In the genomic region with DNA sequence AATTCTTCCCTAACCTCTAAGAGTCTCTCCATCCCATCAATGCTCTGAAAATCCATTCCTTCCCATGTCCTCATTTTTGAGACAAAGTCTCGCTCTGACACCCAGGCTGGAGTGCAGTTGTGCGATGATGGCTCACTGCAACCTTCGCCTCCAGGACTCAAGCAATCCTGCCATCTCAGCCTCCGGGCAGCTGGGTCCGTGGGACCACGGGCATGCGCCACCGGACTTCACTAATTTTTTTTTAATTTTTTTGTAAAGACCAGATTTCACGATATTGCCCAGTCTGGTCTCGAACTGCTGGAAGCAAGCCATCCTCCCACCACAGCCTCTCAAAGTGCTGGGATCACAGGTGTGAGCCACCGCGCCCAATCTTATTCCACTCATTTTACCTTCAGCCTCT, we compare ENCODE assay signal across 11 cellular contexts. TPM values are rescaled to one million over a fixed set of nuclear protein-coding genes. Genes with fewer than 3 reads are reported as not detected.
DNase-seq lines count a peak whose midpoint lies in the region; ATAC-seq and TF ChIP-seq lines count a peak whose summit lies in the region.
"Had no signal": no experiment of that assay in that cellular context is flagged by ENCODE, and none has a peak within 500 bp of the region (broad histone marks: within the 10 kb centered on the region; RNA-seq: fewer than 3 reads in every experiment).

No MANE protein-coding gene starts in this region.

- no peaks in the 10 kb centered on the region for H3K9me3 Mint-ChIP-seq in IgD-negative memory B cell
- H3K9me3 Mint-ChIP-seq in dendritic cell treated with granulocyte-macrophage colony-stimulating factor and Interleukin-4, amounts not matched to agents 40 ng/mL and 50 ng/mL, for 4 days, result no peaks in the 10 kb centered on the region
- peaks cover 6% of the 10 kb centered on the region for H3K9me3 Mint-ChIP-seq in nephron progenitor cell

- intact Hi-C loops in dendritic cell treated with granulocyte-macrophage colony-stimulating factor and Interleukin-4, amounts not matched to agents 40 ng/mL and 50 ng/mL, for 4 days (cut with micrococcal nuclease), result loop anchor here (5.0 kb wide), 1 partner anchor 39 kb away; no protein-coding TSS in a partner anchor

- ATAC-seq in left lobe of liver, result no peak
- ATAC-seq in GM21737 (IDR thresholded peaks at IDR 0.05; ENCODE audit: unreplicated experiment), result no peak

- H3K4me3 Mint-ChIP-seq in IgD-negative memory B cell (peak overlapping the region; percentile 69 to 98 (median 90)), nephron progenitor cell (peak overlapping the region; percentile 93)
- H3K4me3 Mint-ChIP-seq in dendritic cell treated with granulocyte-macrophage colony-stimulating factor and Interleukin-4, amounts not matched to agents 40 ng/mL and 50 ng/mL, for 4 days, result peak overlapping the region; percentile 89

- CTCF ChIA-PET in BJ (lab: Yijun Ruan, JAX), result no interaction called here

- no peak for DNase-seq in BJ (ENCODE audit: low read depth)
- DNase-seq in nephron progenitor cell, result no peak
- no peak for DNase-seq in HK-2 (ENCODE audit: unreplicated experiment)
- DNase-seq in NCI-H2107 (lab: John Stamatoyannopoulos, UW), result no peak
- DNase-seq in left lobe of liver (ENCODE audit: low spot score), result no peak
- DNase-seq: activated effector memory CD4-positive, alpha-beta T cell treated with Interleukin-2 at 50 U/mL for 16 hours; GF-D8; NCI-H187 treated with DMSO at 0.1 percent for 48 hours had no signal

- TF ChIP-seq CTCF in BJ (IDR thresholded peaks at IDR 0.05; ENCODE audit: insufficient read depth, low read depth, low read length) (no peak), nephron progenitor cell (IDR thresholded peaks at IDR 0.05) (no peak)

- H3K36me3 Mint-ChIP-seq in IgD-negative memory B cell, result no peaks in the 10 kb centered on the region
- peaks cover 50% of the 10 kb centered on the region for H3K36me3 Mint-ChIP-seq in dendritic cell treated with granulocyte-macrophage colony-stimulating factor and Interleukin-4, amounts not matched to agents 40 ng/mL and 50 ng/mL, for 4 days (ENCODE audit: low read depth)
- H3K36me3 Mint-ChIP-seq in nephron progenitor cell (ENCODE audit: low read depth), result peaks cover 45% of the 10 kb centered on the region

- H3K27ac Mint-ChIP-seq in IgD-negative memory B cell (no peak overlapping the region), nephron progenitor cell (no peak overlapping the region)
- H3K27ac Mint-ChIP-seq in dendritic cell treated with granulocyte-macrophage colony-stimulating factor and Interleukin-4, amounts not matched to agents 40 ng/mL and 50 ng/mL, for 4 days, result no peak overlapping the region

- POLR2A ChIA-PET in BJ (lab: Charles Lee), result no interaction called here

- H3K4me1 Mint-ChIP-seq in IgD-negative memory B cell (peaks cover 18 to 35% (median 26%) of the 10 kb centered on the region in 3 donors), nephron progenitor cell (peaks cover 53% of the 10 kb centered on the region)
- peaks cover 46% of the 10 kb centered on the region for H3K4me1 Mint-ChIP-seq in dendritic cell treated with granulocyte-macrophage colony-stimulating factor and Interleukin-4, amounts not matched to agents 40 ng/mL and 50 ng/mL, for 4 days (ENCODE audit: low read depth)

- H3K36me3 ChIP-seq in BJ (ENCODE audit: control insufficient read depth, insufficient read depth, low read length), result peaks cover 3% of the 10 kb centered on the region; the same call in 1 of the 2 replicates

- no peaks in the 10 kb centered on the region for H3K27me3 Mint-ChIP-seq in IgD-negative memory B cell
- H3K27me3 Mint-ChIP-seq in dendritic cell treated with granulocyte-macrophage colony-stimulating factor and Interleukin-4, amounts not matched to agents 40 ng/mL and 50 ng/mL, for 4 days, result no peaks in the 10 kb centered on the region
- peaks cover 11% of the 10 kb centered on the region for H3K27me3 Mint-ChIP-seq in nephron progenitor cell (ENCODE audit: low read depth, poor library complexity)

- peak overlapping the region; percentile 87 for H3K4me3 ChIP-seq in BJ (ENCODE audit: low read depth, low read length)

- H3K27me3 ChIP-seq in BJ (ENCODE audit: control insufficient read depth, insufficient read depth, low read length), result no peaks in the 10 kb centered on the region

RNA-seq across cellular contexts. Expression of gene FEZ2, which starts 1.6 kb away (rescaled TPM):
- polyA plus RNA-seq in BJ (2011; rRNA removed) (38.3 and 90.0 TPM in 2 replicates), IgD-negative memory B cell (2.3 TPM)
- 16.5 and 18.5 TPM in 2 replicates for polyA minus RNA-seq in BJ (2011; rRNA and poly(A)+ RNA removed)
- 12.5 TPM for total RNA-seq in left lobe of liver

Comparison
In these comparisons a context has a peak if more than half of its experiments do, and no peak if none do; other contexts are left out.
1. RNA of gene FEZ2, which starts 1.6 kb away (polyA plus RNA-seq): 38.3 to 90.0 TPM in BJ; 2.3 TPM in IgD-negative memory B cell (single experiment); every median in the first group is over 10 times any median in the second.
2. Peak in every context shown above with its lines, with median percentiles within 50 percentile points of each other: H3K4me3 Mint-ChIP-seq.